1 cellular context compared by ENCODE assay signal in the genomic region with DNA sequence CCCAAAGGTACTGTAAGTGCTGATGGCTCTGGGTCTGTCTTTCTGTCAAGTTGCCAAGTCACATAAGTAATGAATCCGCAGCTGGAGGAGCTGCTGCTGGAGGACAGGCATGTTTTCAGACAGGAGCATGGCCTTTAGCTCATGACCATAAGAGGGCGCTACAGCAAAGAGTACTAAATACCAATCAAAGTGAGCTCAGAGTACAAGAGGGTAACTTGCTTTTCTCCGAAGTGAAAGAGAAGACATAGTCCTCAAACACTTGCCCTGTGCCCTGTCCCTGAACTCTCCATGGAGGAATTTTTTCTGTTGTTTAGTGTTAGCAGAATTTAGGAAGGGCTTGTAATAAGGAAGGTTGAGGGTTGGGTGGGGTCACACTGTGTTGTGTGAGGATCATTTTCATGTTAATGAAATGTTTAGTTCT.
TF ChIP-seq lines count a peak whose summit lies in the region.

No MANE protein-coding gene starts in this region.

TF ChIP-seq in IMR-90, 13 proteins besides CTCF, POLR2A, EP300 and RAD21 (continued from another document):
- no peak for TF ChIP-seq MAZ (IDR thresholded peaks at IDR 0.05; ENCODE audit: borderline replicate concordance, low read depth, low read length)
- TF ChIP-seq RCOR1 (IDR thresholded peaks at IDR 0.05; ENCODE audit: insufficient replicate concordance, low read length): no peak
- no peak for TF ChIP-seq BHLHE40 (IDR thresholded peaks at IDR 0.05; ENCODE audit: low read depth, low read length)
- no peak for TF ChIP-seq CHD1 (IDR thresholded peaks at IDR 0.05; ENCODE audit: low read depth, low read length)
